ENCODE assay signal across 7 cellular contexts in genomic region chr20:62640870-62641748, GRCh38. TPM values are rescaled to one million over a fixed set of nuclear protein-coding genes. Genes with fewer than 3 reads are reported as not detected.
A peak's percentile ranks its signal among the peaks of the same experiment; 100 is the strongest.
DNase-seq lines count a peak whose midpoint lies in the region; ATAC-seq and TF ChIP-seq lines count a peak whose summit lies in the region.

No MANE protein-coding gene starts in this region.

- no peak for DNase-seq in central memory CD8-positive, alpha-beta T cell (ENCODE audit: low spot score in 2 of 2)
- DNase-seq in NOMO-1 treated with dmso at 0.1 percent for 144 hours (lab: John Stamatoyannopoulos, UW; ENCODE audit: unreplicated experiment) (no peak), GM19240 (ENCODE audit: insufficient read length, low spot score) (no peak), SJCRH30 (no peak)

- H3K4me3 ChIP-seq in GM08714 (ENCODE audit: low read length) (peak overlapping the region; percentile 84; the same call in 1 of the 2 replicates), Loucy (ENCODE audit: low read length, poor library complexity, severe bottlenecking) (peak overlapping the region; percentile 91), parathyroid adenoma (ENCODE audit: low read depth, low read length) (peak overlapping the region; percentile 52), SJCRH30 (no peak overlapping the region)

- H3K27ac Mint-ChIP-seq in central memory CD8-positive, alpha-beta T cell (ENCODE audit: low read depth), result no peak overlapping the region

- H4K20me1 ChIP-seq in Loucy (ENCODE audit: insufficient read depth, low read length, poor library complexity, severe bottlenecking), result peaks cover 29% of the 10 kb centered on the region

- H3K27me3 ChIP-seq in Loucy (ENCODE audit: insufficient read depth, low read length, poor library complexity, severe bottlenecking) (no peaks in the 10 kb centered on the region), parathyroid adenoma (ENCODE audit: control insufficient read depth, insufficient read depth, low read length) (no peaks in the 10 kb centered on the region), SJCRH30 (peaks cover 77% of the 10 kb centered on the region)

- peak overlapping the region; percentile 87 for H3K9ac ChIP-seq in Loucy (ENCODE audit: low read depth, low read length, poor library complexity, severe bottlenecking)
- no peak overlapping the region for H3K9ac ChIP-seq in parathyroid adenoma

- no peaks in the 10 kb centered on the region for H3K36me3 ChIP-seq in Loucy (ENCODE audit: insufficient read depth, low read length)
- no peaks in the 10 kb centered on the region for H3K36me3 ChIP-seq in parathyroid adenoma (ENCODE audit: control insufficient read depth, insufficient read depth, low read length)
- no peaks in the 10 kb centered on the region for H3K36me3 ChIP-seq in SJCRH30

- H3K4me2 ChIP-seq in Loucy (ENCODE audit: low read depth, low read length, poor library complexity, severe bottlenecking), result peak overlapping the region; percentile 93
- H3K4me2 ChIP-seq in parathyroid adenoma (ENCODE audit: low read length), result peak overlapping the region; percentile 86

- H3K4me1 ChIP-seq in Loucy (ENCODE audit: insufficient read depth, low read length, poor library complexity, severe bottlenecking) (peaks cover 51% of the 10 kb centered on the region), parathyroid adenoma (peaks cover 34% of the 10 kb centered on the region), SJCRH30 (peaks cover 5% of the 10 kb centered on the region; the same call in 1 of the 2 replicates)

- no peaks in the 10 kb centered on the region for H3K9me3 Mint-ChIP-seq in central memory CD8-positive, alpha-beta T cell

- ATAC-seq in central memory CD8-positive, alpha-beta T cell (replicated peaks; ENCODE audit: extremely low read depth, poor library complexity, severe bottlenecking), result no peak

- TF ChIP-seq CTCF in Loucy (conservative IDR thresholded peaks at IDR 0.05; ENCODE audit: low read length) (no peak), parathyroid adenoma (IDR thresholded peaks at IDR 0.05) (no peak)

- H3K4me1 Mint-ChIP-seq in central memory CD8-positive, alpha-beta T cell, result no peaks in the 10 kb centered on the region

- peaks cover 5% of the 10 kb centered on the region for H3K36me3 Mint-ChIP-seq in central memory CD8-positive, alpha-beta T cell (ENCODE audit: insufficient read depth)

- no peaks in the 10 kb centered on the region for H3K9me2 ChIP-seq in Loucy (replicated peaks; ENCODE audit: low read depth, low read length)

- peak overlapping the region; percentile 74 for H3K4me3 Mint-ChIP-seq in central memory CD8-positive, alpha-beta T cell

- peak overlapping the region; percentile 79 for H3K27ac ChIP-seq in parathyroid adenoma
- no peak overlapping the region for H3K27ac ChIP-seq in SJCRH30

- 0 out of 2 replicates have a peak overlapping the region, but pooled peaks have one; percentile 79 for H2AFZ ChIP-seq in Loucy (ENCODE audit: low read length)
- H2AFZ ChIP-seq in parathyroid adenoma, result peak overlapping the region; percentile 85

- H3F3A ChIP-seq in Loucy (ENCODE audit: low read depth), result no peaks in the 10 kb centered on the region

- H3K79me2 ChIP-seq in Loucy (ENCODE audit: insufficient read depth, low read length), result peaks cover 41% of the 10 kb centered on the region
- peaks cover 25% of the 10 kb centered on the region for H3K79me2 ChIP-seq in parathyroid adenoma

- H3K27me3 Mint-ChIP-seq in central memory CD8-positive, alpha-beta T cell, result peaks cover 3% of the 10 kb centered on the region

- H3K9me3 ChIP-seq in Loucy (ENCODE audit: insufficient read depth, low read depth, low read length), result no peaks in the 10 kb centered on the region
- H3K9me3 ChIP-seq in parathyroid adenoma (ENCODE audit: control insufficient read depth, low read length), result no peaks in the 10 kb centered on the region
- no peaks in the 10 kb centered on the region for H3K9me3 ChIP-seq in SJCRH30 (replicated peaks)

RNA-seq across cellular contexts. Expression of gene SLCO4A1, which starts 1.2 kb away (rescaled TPM):
- total RNA-seq in SJCRH30 (2014; rRNA removed; shearing (Covaris generic)), result 3.9 and 5.8 TPM in 2 replicates
